20 cellular contexts compared by ENCODE assay signal in the genomic region with DNA sequence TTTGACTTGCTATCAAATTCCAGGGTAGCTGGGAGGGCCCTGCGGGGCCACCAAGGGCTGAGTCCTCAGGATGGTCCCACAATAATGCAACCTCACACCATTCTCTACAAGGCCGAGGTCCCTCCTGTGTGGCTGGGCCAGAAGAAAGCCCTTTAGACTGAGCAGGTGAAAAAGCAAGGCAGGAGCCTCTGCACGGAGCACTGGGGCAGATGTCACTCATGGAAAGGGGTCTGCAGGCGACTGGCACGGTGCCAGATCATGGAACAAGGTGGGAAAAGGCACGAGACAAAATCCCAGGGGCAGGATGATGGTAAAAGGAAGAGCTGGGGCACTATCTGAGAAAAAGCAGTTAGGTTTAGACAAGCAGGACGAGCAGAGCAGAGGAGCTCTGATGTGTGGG. TPM values are rescaled to one million over a fixed set of nuclear protein-coding genes. Genes with fewer than 3 reads are reported as not detected.
DNase-seq lines count a peak whose midpoint lies in the region; ATAC-seq, FAIRE-seq and TF ChIP-seq lines count a peak whose summit lies in the region.
"Had no signal": no experiment of that assay in that cellular context is flagged by ENCODE, and none has a peak within 500 bp of the region (broad histone marks: within the 10 kb centered on the region; RNA-seq: fewer than 3 reads in every experiment).

No MANE protein-coding gene starts in this region.

- 0 out of 2 replicates have a peak overlapping the region, but pooled peaks have one; percentile 23 for H2AFZ ChIP-seq in GM12878 (ENCODE audit: control insufficient read depth, low read depth, low read length)

- TF ChIP-seq CTCF in Calu3 (IDR thresholded peaks at IDR 0.05; ENCODE audit: unreplicated experiment): no peak
- no peak for TF ChIP-seq CTCF in GM12878 (IDR thresholded peaks at IDR 0.05 in 2 of 3, conservative IDR thresholded peaks at IDR 0.05 in 1 of 3; ENCODE audit: control insufficient read depth in 2 of 3, extremely low read depth in 1 of 3, insufficient read depth in 1 of 3, low read depth in 3 of 3, low read length in 3 of 3)
- no peak for TF ChIP-seq CTCF in osteocyte (IDR thresholded peaks at IDR 0.05)

- TF ChIP-seq EP300 in GM12878 (IDR thresholded peaks at IDR 0.05; ENCODE audit: borderline replicate concordance in 1 of 2, control insufficient read depth in 1 of 2, low read depth in 2 of 2, low read length in 2 of 2): no peak

- H3K4me2 ChIP-seq in GM12878 (ENCODE audit: control insufficient read depth, insufficient read depth): peak overlapping the region; percentile 26; the same call in 1 of the 2 replicates

- intact Hi-C loops in activated CD4-positive, alpha-beta T cell treated with anti-CD3 and anti-CD28 coated beads, Interleukin-2, amount 10 ng/mL, durations not matched to agents 24 days and 14 days (cut with micrococcal nuclease): no loop called here
- intact Hi-C loops in Calu3 (cut with micrococcal nuclease; ENCODE audit: unreplicated experiment): loop anchor here (10.0 kb wide), 3 partner anchors 133 to 393 kb away; a partner anchor contains a TSS
- intact Hi-C loops in GM12878 (cut with micrococcal nuclease; ENCODE audit: unreplicated experiment): no loop called here

- H3K36me3 ChIP-seq in GM12878 (ENCODE audit: control insufficient read depth in 2 of 2, insufficient read depth in 2 of 2, low read length in 1 of 2): peaks cover 40 to 66% of the 10 kb centered on the region in 2 experiments
- H3K36me3 ChIP-seq: ascending aorta, tibial artery had no signal

- SMC1A ChIA-PET in GM12878 (lab: Charles Lee; ENCODE audit: uncharacterized antibody, unreplicated experiment): interaction anchor here (1.0 to 1.6 kb wide), 2 partner anchors 11 kb away, joined by 3 read pairs; no protein-coding TSS in a partner anchor

- H3K27ac ChIP-seq in GM12878 (ENCODE audit: control insufficient read depth, insufficient read depth): no peak overlapping the region
- H3K27ac ChIP-seq: ascending aorta, psoas muscle, tibial artery had no signal

- 92% methylated on average over 7 of the region's 7 CpGs for WGBS in GM12878 (ENCODE audit: insufficient coverage, insufficient replicate concordance, low lambda C conversion rate, missing lambda C conversion rate)

- POLR2A ChIA-PET in GM12878 (lab: Charles Lee): interaction anchor here (0.5 kb wide), 1 partner anchor 611 kb away, joined by 3 read pairs; no protein-coding TSS in a partner anchor

- in situ Hi-C loops in GM12878 (cut with MboI): no loop called here

- CTCF ChIA-PET in Calu3 (lab: Charles Lee): no interaction called here
- CTCF ChIA-PET in GM12878 (lab: Yijun Ruan, JAX): interaction anchor here (1.2 kb wide), 1 partner anchor 20 kb away, joined by 3 read pairs; no protein-coding TSS in a partner anchor

- ATAC-seq in GM12878 (peak; percentile 25; the same call in 2 of the 3 replicates), GM21619 (IDR thresholded peaks at IDR 0.05; ENCODE audit: unreplicated experiment) (no peak), HG03571 (IDR thresholded peaks at IDR 0.05; ENCODE audit: unreplicated experiment) (no peak)
- ATAC-seq: CD8-positive, alpha-beta T cell; psoas muscle had no signal

- FAIRE-seq in GM12878 (lab: Jason Lieb, UNC): no peak
- FAIRE-seq: endometrium, HTR-8/SVneo, RCC 7860 had no signal

- peak overlapping the region; percentile 10 for H3K4me3 Mint-ChIP-seq in activated CD4-positive, alpha-beta T cell treated with anti-CD3 and anti-CD28 coated beads, Interleukin-2, amount 10 ng/mL, durations not matched to agents 24 days and 14 days
- no peak overlapping the region for H3K4me3 Mint-ChIP-seq in Calu3 (ENCODE audit: low read depth, unreplicated experiment)
- no peak overlapping the region for H3K4me3 Mint-ChIP-seq in osteocyte (ENCODE audit: unreplicated experiment)
- H3K4me3 Mint-ChIP-seq: CD8-positive, alpha-beta T cell; nephron had no signal

- H3K36me3 Mint-ChIP-seq in activated CD4-positive, alpha-beta T cell treated with anti-CD3 and anti-CD28 coated beads, Interleukin-2, amount 10 ng/mL, durations not matched to agents 24 days and 14 days (ENCODE audit: low read depth): peaks cover 80% of the 10 kb centered on the region
- H3K36me3 Mint-ChIP-seq in Calu3 (ENCODE audit: insufficient read depth, unreplicated experiment) (peaks cover 89% of the 10 kb centered on the region), osteocyte (ENCODE audit: unreplicated experiment) (peaks cover 11% of the 10 kb centered on the region)
- H3K36me3 Mint-ChIP-seq: CD8-positive, alpha-beta T cell had no signal

- H3K9me3 Mint-ChIP-seq in activated CD4-positive, alpha-beta T cell treated with anti-CD3 and anti-CD28 coated beads, Interleukin-2, amount 10 ng/mL, durations not matched to agents 24 days and 14 days: no peaks in the 10 kb centered on the region
- H3K9me3 Mint-ChIP-seq in Calu3 (ENCODE audit: low read depth, unreplicated experiment) (no peaks in the 10 kb centered on the region), osteocyte (ENCODE audit: unreplicated experiment) (no peaks in the 10 kb centered on the region)
- H3K9me3 Mint-ChIP-seq: CD8-positive, alpha-beta T cell; nephron had no signal

- no peaks in the 10 kb centered on the region for H3K27me3 ChIP-seq in GM12878 (replicated peaks in 1 of 2; ENCODE audit: control insufficient read depth in 2 of 2, insufficient read depth in 2 of 2, low read length in 1 of 2)
- H3K27me3 ChIP-seq: ascending aorta, tibial artery had no signal

- no peak for TF ChIP-seq POLR2A in GM12878 (IDR thresholded peaks at IDR 0.05; ENCODE audit: low read depth, low read length)

- no peak overlapping the region for H3K9ac ChIP-seq in GM12878 (ENCODE audit: control insufficient read depth, insufficient read depth, low read length)

- no TSS peak for BruUV-seq in Calu3 (replicated peaks; lab: Mats Ljungman, UMichigan)
- BruUV-seq in GM12878 (replicated peaks; lab: Mats Ljungman, UMichigan): no TSS peak

- H3K27ac Mint-ChIP-seq in activated CD4-positive, alpha-beta T cell treated with anti-CD3 and anti-CD28 coated beads, Interleukin-2, amount 10 ng/mL, durations not matched to agents 24 days and 14 days: peak overlapping the region; percentile 80
- peak overlapping the region; percentile 2 for H3K27ac Mint-ChIP-seq in Calu3 (ENCODE audit: unreplicated experiment)
- no peak overlapping the region for H3K27ac Mint-ChIP-seq in osteocyte (ENCODE audit: unreplicated experiment)
- H3K27ac Mint-ChIP-seq: CD8-positive, alpha-beta T cell; nephron had no signal

- RAD21 ChIA-PET in GM12878 (lab: Charles Lee; ENCODE audit: unreplicated experiment): no interaction called here

- H3K4me1 ChIP-seq in GM12878 (ENCODE audit: control insufficient read depth, insufficient read depth, low read length): peaks cover 13% of the 10 kb centered on the region
- H3K4me1 ChIP-seq: ascending aorta, psoas muscle, tibial artery had no signal

- H3K4me3 ChIP-seq in GM12878: peak overlapping the region; percentile 39; the same call in 1 of the 2 replicates
- H3K4me3 ChIP-seq: ascending aorta, psoas muscle, tibial artery had no signal

- peaks cover 32% of the 10 kb centered on the region for H3K79me2 ChIP-seq in GM12878 (ENCODE audit: control insufficient read depth, insufficient read depth, low read length)

- H3K4me1 Mint-ChIP-seq in activated CD4-positive, alpha-beta T cell treated with anti-CD3 and anti-CD28 coated beads, Interleukin-2, amount 10 ng/mL, durations not matched to agents 24 days and 14 days: peaks cover 41% of the 10 kb centered on the region
- H3K4me1 Mint-ChIP-seq in Calu3 (ENCODE audit: low read depth, unreplicated experiment) (peaks cover 55% of the 10 kb centered on the region), osteocyte (ENCODE audit: unreplicated experiment) (peaks cover 21% of the 10 kb centered on the region)

- no peaks in the 10 kb centered on the region for H3K9me3 ChIP-seq in GM12878 (replicated peaks; ENCODE audit: control insufficient read depth, insufficient read depth, low read length)
- H3K9me3 ChIP-seq: ascending aorta, psoas muscle, tibial artery had no signal

- no peak for TF ChIP-seq RAD21 in GM12878 (IDR thresholded peaks at IDR 0.05; ENCODE audit: insufficient read depth, low read depth, low read length)

- H4K20me1 ChIP-seq in GM12878 (ENCODE audit: control insufficient read depth, insufficient read depth): no peaks in the 10 kb centered on the region

- H3K27me3 Mint-ChIP-seq in activated CD4-positive, alpha-beta T cell treated with anti-CD3 and anti-CD28 coated beads, Interleukin-2, amount 10 ng/mL, durations not matched to agents 24 days and 14 days: no peaks in the 10 kb centered on the region
- H3K27me3 Mint-ChIP-seq in Calu3 (ENCODE audit: unreplicated experiment) (no peaks in the 10 kb centered on the region), osteocyte (ENCODE audit: unreplicated experiment) (no peaks in the 10 kb centered on the region)

- no peak for DNase-seq in activated CD4-positive, alpha-beta T cell treated with anti-CD3 and anti-CD28 coated beads, Interleukin-2, amount 10 ng/mL, durations not matched to agents 24 days and 14 days
- no peak for DNase-seq in activated CD4-positive, alpha-beta T cell treated with anti-CD3 and anti-CD28 coated beads, Interleukin-2, amount 50 U/mL, for 48 hours
- DNase-seq in Calu3 (no peak), GM12878 (ENCODE audit: low read depth, low spot score) (no peak), osteocyte (ENCODE audit: extremely low spot score, unreplicated experiment) (peak; percentile 75), AG08396 (ENCODE audit: low spot score) (no peak)
- DNase-seq: ACHN; CD8-positive, alpha-beta T cell; hippocampal formation; NCI-H1436 treated with DMSO at 0.1 percent for 48 hours; NCI-H2171 treated with DMSO at 0.1 percent for 48 hours; psoas muscle had no signal

RNA-seq across cellular contexts. Expression of a gene that starts 16.1 kb away (rescaled TPM):
- total RNA-seq in activated CD4-positive, alpha-beta T cell treated with anti-CD3 and anti-CD28 coated beads, Interleukin-2, amount 10 ng/mL, durations not matched to agents 24 days and 14 days: 41.5 and 45.6 TPM in 2 replicates
- total RNA-seq in Calu3 (2022) (58.5 and 71.0 TPM in 2 replicates), GM12878 (2014; rRNA removed) (27.0 and 28.9 TPM in 2 replicates), GM12878 (2014; rRNA removed; fragmentation: Illumina TruSeq; extraction: Trizol) (35.3 and 35.4 TPM in 2 replicates), GM12878 (2021) (45.6 and 49.6 TPM in 2 replicates), osteocyte (7.7 and 7.9 TPM in 2 replicates)
- 48.9 and 49.7 TPM in 2 replicates for total RNA-seq in GM12878 (2013; cell fraction: nucleolus; rRNA removed)
- 15.9 TPM for polyA plus RNA-seq in GM12878 (2011; ENCODE audit: low read depth)
- polyA plus RNA-seq in GM12878 (2011; rRNA removed) (57.4 and 68.9 TPM in 2 replicates), GM12878 (2014; fragmentation: Illumina TruSeq; extraction: Trizol) (45.2 and 49.7 TPM in 2 replicates), GM12878 (2014; fragmentation: Nextera tagmentation; extraction: Ambion mirVana) (10 to 100 TPM; 12.7 to 12.9 TPM), GM12878 (2014; rRNA removed) (43.6 and 43.7 TPM in 2 replicates), GM12878 (2016; fragmentation: Nextera tagmentation; extraction: Ambion mirVana) (10 to 100 TPM; 52.4 to 63.1 TPM)
- polyA plus RNA-seq in GM12878 (2011; cell fraction: cytosol; rRNA removed): 54.1 and 63.5 TPM in 2 replicates
- 94.2 and 142 TPM in 2 replicates for polyA plus RNA-seq in GM12878 (2011; cell fraction: nucleus; rRNA removed)
- polyA plus RNA-seq in GM12878 (2012): 21.1 and 22.8 TPM in 2 replicates
- 106 and 138 TPM in 2 replicates for polyA minus RNA-seq in GM12878 (2011; rRNA and poly(A)+ RNA removed)
- polyA minus RNA-seq in GM12878 (2011; cell fraction: cytosol; rRNA and poly(A)+ RNA removed): 29.7 and 42.4 TPM in 2 replicates
- 25.0 and 25.6 TPM in 2 replicates for polyA minus RNA-seq in GM12878 (2011; cell fraction: nucleus; rRNA and poly(A)+ RNA removed)
- total RNA-seq: ascending aorta, psoas muscle had no signal
